In genomic region chr10:104120903-104121484, GRCh38 we compare ENCODE assay signal across 1 cellular context.
TF ChIP-seq lines count a peak whose summit lies in the region.

No MANE protein-coding gene starts in this region.

TF ChIP-seq in HEK293, 187 proteins besides CTCF, POLR2A, EP300 and RAD21 (continued from another document):
- no peak for TF ChIP-seq PRDM6 (tag by site-specific recombination; IDR thresholded peaks at IDR 0.05)
- TF ChIP-seq IKZF3 (tag by site-specific recombination; IDR thresholded peaks at IDR 0.05) = 0 out of 2 replicates have a peak, but pooled peaks have one; percentile 40
- no peak for TF ChIP-seq ZSCAN5A (tag by site-specific recombination; IDR thresholded peaks at IDR 0.05)
- TF ChIP-seq MZF1 (tag by site-specific recombination; IDR thresholded peaks at IDR 0.05; ENCODE audit: borderline replicate concordance) = no peak
- no peak for TF ChIP-seq HOXD13 (CRISPR knock-in tag; IDR thresholded peaks at IDR 0.05; ENCODE audit: borderline replicate concordance)
- no peak for TF ChIP-seq KLF7 (tag by site-specific recombination; IDR thresholded peaks at IDR 0.05; ENCODE audit: borderline replicate concordance)
- no peak for TF ChIP-seq GLI2 (tag by site-specific recombination; IDR thresholded peaks at IDR 0.05; ENCODE audit: borderline replicate concordance, low read depth)
- TF ChIP-seq ZNF366 (tag by site-specific recombination; conservative IDR thresholded peaks at IDR 0.05) = no peak
- TF ChIP-seq ZEB2 (tag by site-specific recombination; IDR thresholded peaks at IDR 0.05) = no peak
- no peak for TF ChIP-seq ZNF19 (tag by site-specific recombination; IDR thresholded peaks at IDR 0.05; ENCODE audit: low read depth)
- TF ChIP-seq ZNF585B (tag by site-specific recombination; IDR thresholded peaks at IDR 0.05) = no peak
- no peak for TF ChIP-seq ZNF354C (tag by site-specific recombination; IDR thresholded peaks at IDR 0.05; ENCODE audit: borderline replicate concordance, low read depth)
- no peak for TF ChIP-seq ZNF571 (tag by site-specific recombination; IDR thresholded peaks at IDR 0.05)
- no peak for TF ChIP-seq RBAK (tag by site-specific recombination; IDR thresholded peaks at IDR 0.05)
- no peak for TF ChIP-seq ZNF280C (tag by site-specific recombination; IDR thresholded peaks at IDR 0.05)
- no peak for TF ChIP-seq ZNF202 (tag by site-specific recombination; IDR thresholded peaks at IDR 0.05; ENCODE audit: borderline replicate concordance)
- TF ChIP-seq ZNF140 (tag by site-specific recombination; IDR thresholded peaks at IDR 0.05) = no peak
- TF ChIP-seq ZNF169 (tag by site-specific recombination; IDR thresholded peaks at IDR 0.05) = no peak
- 0 out of 2 replicates have a peak, but pooled peaks have one; percentile 16 for TF ChIP-seq ZNF518A (tag by site-specific recombination; conservative IDR thresholded peaks at IDR 0.05; ENCODE audit: low read depth)
